ENCODE assay signal across 1 cellular context in genomic region chr21:45192332-45192731, GRCh38.
TF ChIP-seq lines count a peak whose summit lies in the region.

No MANE protein-coding gene starts in this region.

TF ChIP-seq in IMR-90, 13 proteins besides CTCF, POLR2A, EP300 and RAD21:
- TF ChIP-seq BHLHE40 (IDR thresholded peaks at IDR 0.05; ENCODE audit: low read depth, low read length) (no peak), SMC3 (IDR thresholded peaks at IDR 0.05; ENCODE audit: low read depth, low read length) (no peak), CHD1 (IDR thresholded peaks at IDR 0.05; ENCODE audit: low read depth, low read length) (no peak), ELK1 (IDR thresholded peaks at IDR 0.05; ENCODE audit: borderline replicate concordance, low read depth, low read length) (no peak), MXI1 (IDR thresholded peaks at IDR 0.05; ENCODE audit: borderline replicate concordance, low read depth, low read length) (no peak), RFX5 (IDR thresholded peaks at IDR 0.05; ENCODE audit: low read depth, low read length) (no peak)
